In genomic region chr9:74887041-74887980, GRCh38 we compare ENCODE assay signal across 8 cellular contexts. TPM values are rescaled to one million over a fixed set of nuclear protein-coding genes. Genes with fewer than 3 reads are reported as not detected.
A peak's percentile ranks its signal among the peaks of the same experiment; 100 is the strongest.
DNase-seq lines count a peak whose midpoint lies in the region; ATAC-seq and TF ChIP-seq lines count a peak whose summit lies in the region.

TSS of gene TRPM6 (minus strand) at chr9:74887921. CDS start at chr9:74887856, 65 bp downstream.

- peak within 1 kb of the TSS in 1 of 2 donors; percentile 53 for H3K27ac Mint-ChIP-seq in activated naive CD4-positive, alpha-beta T cell treated with anti-CD3 and anti-CD28 coated beads, Interleukin-2, amount 50 U/mL, for 72 hours

- no peaks in the 10 kb centered on the region for H4K20me1 ChIP-seq in Karpas-422 (ENCODE audit: insufficient read depth, low read depth, low read length)

- no peak within 1 kb of the TSS for H3K9ac ChIP-seq in Karpas-422 (ENCODE audit: low read length)

- H3K9me3 ChIP-seq in uterus = no peaks in the 10 kb centered on the region
- H3K9me3 ChIP-seq in Karpas-422 (ENCODE audit: low read length) = no peaks in the 10 kb centered on the region

- no peak within 1 kb of the TSS for H3K4me2 ChIP-seq in Karpas-422 (ENCODE audit: low read depth, low read length, poor library complexity, severe bottlenecking)

- no peaks in the 10 kb centered on the region for H3K79me2 ChIP-seq in Karpas-422 (ENCODE audit: low read length)

- no peaks in the 10 kb centered on the region for H3K9me2 ChIP-seq in Karpas-422 (replicated peaks; ENCODE audit: insufficient read depth, low read length)

- peaks cover 5 to 8% of the 10 kb centered on the region in 2 donors for H3K9me3 Mint-ChIP-seq in activated naive CD4-positive, alpha-beta T cell treated with anti-CD3 and anti-CD28 coated beads, Interleukin-2, amount 50 U/mL, for 72 hours

- H3K27ac ChIP-seq in uterus (peak within 1 kb of the TSS; percentile 50 to 52), Karpas-422 (ENCODE audit: low read length) (no peak within 1 kb of the TSS)

- H3K36me3 ChIP-seq in uterus = no peaks in the 10 kb centered on the region
- H3K36me3 ChIP-seq in Karpas-422 (ENCODE audit: insufficient read depth, low read length) = no peaks in the 10 kb centered on the region

- peak; percentile 71 to 78 for ATAC-seq in activated naive CD4-positive, alpha-beta T cell treated with anti-CD3 and anti-CD28 coated beads, Interleukin-2, amount 50 U/mL, for 72 hours
- ATAC-seq in Right ventricle myocardium inferior = peak; percentile 89

- TF ChIP-seq POLR2A in uterus (IDR thresholded peaks at IDR 0.05) = peak in 1 of 2 donors; percentile 17

- intact Hi-C loops in Right ventricle myocardium inferior (cut with DNase I) (loop anchor here (1.0 kb wide), 1 partner anchor 65 kb away; the partner anchor contains the start of gene C9orf40), uterus (cut with DNase I; ENCODE audit: low total_unique reads) (no loop called here)

- no peaks in the 10 kb centered on the region for H3K27me3 ChIP-seq in uterus
- H3K27me3 ChIP-seq in Karpas-422 (ENCODE audit: low read length) = no peaks in the 10 kb centered on the region

- no peak within 1 kb of the TSS for H2AFZ ChIP-seq in Karpas-422 (ENCODE audit: low read length)

- peak; percentile 10 for DNase-seq in DMS114 treated with DMSO at 0.1 percent for 48 hours (lab: John Stamatoyannopoulos, UW; ENCODE audit: unreplicated experiment)
- peak; percentile 32 for DNase-seq in HT-29 (ENCODE audit: low spot score)
- DNase-seq in OCI-M1 (lab: John Stamatoyannopoulos, UW) = peak; percentile 69
- peak; percentile 43 to 57 for DNase-seq in activated naive CD4-positive, alpha-beta T cell treated with anti-CD3 and anti-CD28 coated beads, Interleukin-2, amount 50 U/mL, for 72 hours (ENCODE audit: low spot score in 2 of 2)
- DNase-seq in Right ventricle myocardium inferior (ENCODE audit: missing footprints) = peak; percentile 93
- DNase-seq in occipital lobe (lab: John Stamatoyannopoulos, UW) = peak; percentile 25
- DNase-seq in uterus = peak; percentile 63 to 73
- DNase-seq in Karpas-422 = no peak

- no peak for TF ChIP-seq CTCF in uterus (IDR thresholded peaks at IDR 0.05)

- H3K4me3 ChIP-seq in uterus = peak within 1 kb of the TSS; percentile 39 to 43
- H3K4me3 ChIP-seq in Karpas-422 (ENCODE audit: low read length) = no peak within 1 kb of the TSS

- H3K4me1 ChIP-seq in uterus (no peaks in the 10 kb centered on the region), Karpas-422 (ENCODE audit: low read length) (no peaks in the 10 kb centered on the region)

- peaks cover 12 to 16% of the 10 kb centered on the region in 2 donors for H3K36me3 Mint-ChIP-seq in activated naive CD4-positive, alpha-beta T cell treated with anti-CD3 and anti-CD28 coated beads, Interleukin-2, amount 50 U/mL, for 72 hours

RNA-seq across cellular contexts. Expression of gene TRPM6, which starts in this region (rescaled TPM):
- not detected in 2 replicates for total RNA-seq in HT-29 (2014; rRNA removed; shearing (Covaris generic))
- total RNA-seq in activated naive CD4-positive, alpha-beta T cell treated with anti-CD3 and anti-CD28 coated beads, Interleukin-2, amount 50 U/mL, for 72 hours = under 1 TPM in 1 of 2 donors, not detected in 1; 0.31 TPM
- total RNA-seq in Right ventricle myocardium inferior (0.27 TPM), occipital lobe (1.1 TPM), uterus (1 to 10 TPM in 2 of 4 donors, under 1 TPM in 1, not detected in 1; 0.76 to 2.9 (median 2.3) TPM)
- not detected in 2 replicates for total RNA-seq in Karpas-422 (2014; rRNA removed; shearing (Covaris generic); ENCODE audit: low replicate concordance)

Comparison
In these comparisons a context has a peak if more than half of its experiments do, and no peak if none do; other contexts are left out.
1. Peak in DNase-seq in HT-29; RNA of the gene not detected or under 1 TPM.
2. Peak in DNase-seq and ATAC-seq in activated naive CD4-positive, alpha-beta T cell treated with anti-CD3 and anti-CD28 coated beads, Interleukin-2, amount 50 U/mL, for 72 hours; RNA of the gene not detected or under 1 TPM.
3. Peak in DNase-seq and ATAC-seq in Right ventricle myocardium inferior; RNA of the gene not detected or under 1 TPM.